ENCODE assay signal across 24 cellular contexts in the genomic region with DNA sequence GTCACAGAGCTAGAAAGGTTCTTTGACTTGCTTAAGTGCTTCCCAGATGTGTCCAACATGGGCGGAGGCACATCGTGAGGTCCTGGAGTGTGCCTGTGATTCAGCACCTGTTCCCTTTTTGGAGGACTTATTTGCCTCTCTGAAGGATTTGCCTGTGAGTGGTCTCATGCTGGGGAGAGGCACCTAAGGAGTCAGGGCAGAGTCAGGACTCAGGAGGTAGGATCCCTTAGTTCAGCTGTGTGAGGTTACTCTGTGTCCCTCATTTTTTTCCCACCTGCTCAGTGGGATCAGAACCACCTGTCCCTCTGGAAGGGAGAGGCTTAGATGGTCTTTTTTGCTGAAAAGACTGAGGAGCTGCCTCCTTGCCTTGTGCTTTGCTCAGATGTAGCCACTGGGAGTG. TPM values are rescaled to one million over a fixed set of nuclear protein-coding genes. Genes with fewer than 3 reads are reported as not detected.
DNase-seq lines count a peak whose midpoint lies in the region; FAIRE-seq and TF ChIP-seq lines count a peak whose summit lies in the region.
"Had no signal": no experiment of that assay in that cellular context is flagged by ENCODE, and none has a peak within 500 bp of the region (broad histone marks: within the 10 kb centered on the region; RNA-seq: fewer than 3 reads in every experiment).

No MANE protein-coding gene starts in this region.

- H3K9ac ChIP-seq in Loucy (ENCODE audit: low read depth, low read length, poor library complexity, severe bottlenecking) = no peak overlapping the region

- FAIRE-seq in HTR-8/SVneo (lab: Jason Lieb, UNC) = no peak

- DNase-seq in activated T-cell treated with anti-CD3 and anti-CD28 coated beads, Interleukin-2, amount 50 U/mL, for 24 hours = no peak
- DNase-seq in activated T-cell treated with anti-CD3 and anti-CD28 coated beads, Interleukin-2, amount 50 U/mL, for 1 hour = no peak
- DNase-seq in osteoblast (ENCODE audit: insufficient read length, low spot score, missing footprints) = peak; percentile 35
- no peak for DNase-seq in NCI-H345 (lab: John Stamatoyannopoulos, UW)
- DNase-seq in NCI-H128 (lab: John Stamatoyannopoulos, UW; ENCODE audit: unreplicated experiment) = no peak
- no peak for DNase-seq in HTR-8/SVneo (ENCODE audit: insufficient read length, low spot score)
- DNase-seq: C1 segment of cervical spinal cord; dermis blood vessel endothelial cell; foreskin keratinocyte; KG1; kidney glomerular epithelial cell; NCI-H1092; NCI-H69; SIG-M5; spleen; stimulated activated CD4-positive, alpha-beta T cell treated with anti-CD3 and anti-CD28 coated beads, Interleukin-4, amount 100 ng/mL, for 4 hours had no signal

- H3K4me3 ChIP-seq in Loucy (ENCODE audit: low read length, poor library complexity, severe bottlenecking) (no peak overlapping the region), osteoblast (ENCODE audit: insufficient read depth, low read length) (no peak overlapping the region)
- H3K4me3 ChIP-seq: breast epithelium, hepatocyte, spleen had no signal

- H3K9me2 ChIP-seq in Loucy (replicated peaks; ENCODE audit: low read depth, low read length) = no peaks in the 10 kb centered on the region

- H3K79me2 ChIP-seq in Loucy (ENCODE audit: insufficient read depth, low read length) (peaks cover 12% of the 10 kb centered on the region), osteoblast (ENCODE audit: insufficient read depth, low read length) (no peaks in the 10 kb centered on the region)

- H3F3A ChIP-seq in Loucy (ENCODE audit: low read depth) = no peaks in the 10 kb centered on the region

- H3K36me3 Mint-ChIP-seq in activated T-cell treated with anti-CD3 and anti-CD28 coated beads, Interleukin-2, amount 50 U/mL, for 24 hours (ENCODE audit: low read depth) = peaks cover 53% of the 10 kb centered on the region
- H3K36me3 Mint-ChIP-seq in brain = peaks cover 29% of the 10 kb centered on the region

- no peak for TF ChIP-seq CTCF in Loucy (conservative IDR thresholded peaks at IDR 0.05; ENCODE audit: low read length)
- TF ChIP-seq CTCF in brain (conservative IDR thresholded peaks at IDR 0.05) = no peak
- TF ChIP-seq CTCF in osteoblast (IDR thresholded peaks at IDR 0.05; ENCODE audit: extremely low read depth, low read depth, low read length) = no peak

- H3K27me3 Mint-ChIP-seq in activated T-cell treated with anti-CD3 and anti-CD28 coated beads, Interleukin-2, amount 50 U/mL, for 24 hours = no peaks in the 10 kb centered on the region
- no peaks in the 10 kb centered on the region for H3K27me3 Mint-ChIP-seq in brain

- no peak overlapping the region for H2AFZ ChIP-seq in Loucy (ENCODE audit: low read length)
- H2AFZ ChIP-seq in osteoblast (ENCODE audit: low read length) = no peak overlapping the region
- H2AFZ ChIP-seq: hepatocyte had no signal

- no peaks in the 10 kb centered on the region for H3K27me3 ChIP-seq in Loucy (ENCODE audit: insufficient read depth, low read length, poor library complexity, severe bottlenecking)
- H3K27me3 ChIP-seq in osteoblast (ENCODE audit: insufficient read depth, low read length) = no peaks in the 10 kb centered on the region
- H3K27me3 ChIP-seq: breast epithelium, foreskin keratinocyte, hepatocyte, spleen had no signal

- peaks cover 48% of the 10 kb centered on the region for H3K4me1 Mint-ChIP-seq in activated T-cell treated with anti-CD3 and anti-CD28 coated beads, Interleukin-2, amount 50 U/mL, for 24 hours (ENCODE audit: low read depth)
- H3K4me1 Mint-ChIP-seq in brain = peaks cover 64% of the 10 kb centered on the region

- H3K4me1 ChIP-seq in Loucy (ENCODE audit: insufficient read depth, low read length, poor library complexity, severe bottlenecking) (peaks cover 37% of the 10 kb centered on the region), osteoblast (ENCODE audit: insufficient read depth, low read length) (no peaks in the 10 kb centered on the region)
- H3K4me1 ChIP-seq: breast epithelium had no signal

- no peak overlapping the region for H3K27ac ChIP-seq in osteoblast (ENCODE audit: low read depth, low read length)
- H3K27ac ChIP-seq: breast epithelium, foreskin keratinocyte, hepatocyte had no signal

- H3K4me2 ChIP-seq in Loucy (ENCODE audit: low read depth, low read length, poor library complexity, severe bottlenecking) (peak overlapping the region; percentile 58), osteoblast (ENCODE audit: insufficient read depth, low read length) (no peak overlapping the region)
- H3K4me2 ChIP-seq: hepatocyte had no signal

- H4K20me1 ChIP-seq in Loucy (ENCODE audit: insufficient read depth, low read length, poor library complexity, severe bottlenecking) (peaks cover 4% of the 10 kb centered on the region), osteoblast (ENCODE audit: insufficient read depth, low read length) (no peaks in the 10 kb centered on the region)

- no peaks in the 10 kb centered on the region for H3K9me3 ChIP-seq in Loucy (ENCODE audit: insufficient read depth, low read depth, low read length)
- H3K9me3 ChIP-seq in osteoblast (ENCODE audit: low read depth, low read length) = no peaks in the 10 kb centered on the region
- H3K9me3 ChIP-seq: breast epithelium, spleen had no signal

- H3K27ac Mint-ChIP-seq in activated T-cell treated with anti-CD3 and anti-CD28 coated beads, Interleukin-2, amount 50 U/mL, for 24 hours = peak overlapping the region; percentile 50
- peak overlapping the region in 1 of 5 experiments; percentile 42 for H3K27ac Mint-ChIP-seq in brain
- H3K27ac Mint-ChIP-seq: mesothelial cell of epicardium had no signal

- no peaks in the 10 kb centered on the region for H3K9me3 Mint-ChIP-seq in activated T-cell treated with anti-CD3 and anti-CD28 coated beads, Interleukin-2, amount 50 U/mL, for 24 hours
- no peaks in the 10 kb centered on the region for H3K9me3 Mint-ChIP-seq in brain
- H3K9me3 Mint-ChIP-seq: mesothelial cell of epicardium had no signal

- H3K36me3 ChIP-seq in Loucy (ENCODE audit: insufficient read depth, low read length) = no peaks in the 10 kb centered on the region
- no peaks in the 10 kb centered on the region for H3K36me3 ChIP-seq in osteoblast (ENCODE audit: insufficient read depth, low read length)
- H3K36me3 ChIP-seq: breast epithelium had no signal

- H3K4me3 Mint-ChIP-seq in activated T-cell treated with anti-CD3 and anti-CD28 coated beads, Interleukin-2, amount 50 U/mL, for 24 hours = peak overlapping the region; percentile 52
- H3K4me3 Mint-ChIP-seq in brain = peak overlapping the region in 4 of 5 experiments; percentile 35 to 62 (median 54)
- H3K4me3 Mint-ChIP-seq: mesothelial cell of epicardium had no signal

RNA-seq across cellular contexts. Expression of a gene that starts 3.0 kb away (rescaled TPM):
- polyA plus RNA-seq in brain (ENCODE audit: insufficient read depth, low read depth, low replicate concordance) = 4.2 TPM
- total RNA-seq in osteoblast = 4.7 and 5.0 TPM in 2 replicates

RNA-seq across cellular contexts. Expression of a gene that starts 20.6 kb away (rescaled TPM):
- not detected for polyA plus RNA-seq in brain (ENCODE audit: insufficient read depth, low read depth, low replicate concordance)
- not detected in 2 replicates for total RNA-seq in osteoblast
- total RNA-seq: A673; dermis blood vessel endothelial cell; foreskin keratinocyte; hepatocyte; mesothelial cell of epicardium; T-helper 1 cell treated with Interleukin-12 subunit alpha and Interleukin-12 subunit beta and Interleukin-4 antibody, amounts not matched to agents 30 ng/mL and 1 ng/mL, for 36 hours had no signal
- polyA plus RNA-seq: hepatocyte, neural cell had no signal

RNA-seq across cellular contexts. Expression of a gene that starts 55.7 kb away (rescaled TPM):
- polyA plus RNA-seq in brain (ENCODE audit: insufficient read depth, low read depth, low replicate concordance) = 3.5 TPM
- total RNA-seq in osteoblast = 0.88 and 1.1 TPM in 2 replicates

RNA-seq across cellular contexts. Expression of a gene that starts 57.3 kb away (rescaled TPM):
- polyA plus RNA-seq in brain (ENCODE audit: insufficient read depth, low read depth, low replicate concordance) = 9.5 TPM
- total RNA-seq in osteoblast = 19.5 and 23.3 TPM in 2 replicates
